1 cellular context compared by ENCODE assay signal in the genomic region with DNA sequence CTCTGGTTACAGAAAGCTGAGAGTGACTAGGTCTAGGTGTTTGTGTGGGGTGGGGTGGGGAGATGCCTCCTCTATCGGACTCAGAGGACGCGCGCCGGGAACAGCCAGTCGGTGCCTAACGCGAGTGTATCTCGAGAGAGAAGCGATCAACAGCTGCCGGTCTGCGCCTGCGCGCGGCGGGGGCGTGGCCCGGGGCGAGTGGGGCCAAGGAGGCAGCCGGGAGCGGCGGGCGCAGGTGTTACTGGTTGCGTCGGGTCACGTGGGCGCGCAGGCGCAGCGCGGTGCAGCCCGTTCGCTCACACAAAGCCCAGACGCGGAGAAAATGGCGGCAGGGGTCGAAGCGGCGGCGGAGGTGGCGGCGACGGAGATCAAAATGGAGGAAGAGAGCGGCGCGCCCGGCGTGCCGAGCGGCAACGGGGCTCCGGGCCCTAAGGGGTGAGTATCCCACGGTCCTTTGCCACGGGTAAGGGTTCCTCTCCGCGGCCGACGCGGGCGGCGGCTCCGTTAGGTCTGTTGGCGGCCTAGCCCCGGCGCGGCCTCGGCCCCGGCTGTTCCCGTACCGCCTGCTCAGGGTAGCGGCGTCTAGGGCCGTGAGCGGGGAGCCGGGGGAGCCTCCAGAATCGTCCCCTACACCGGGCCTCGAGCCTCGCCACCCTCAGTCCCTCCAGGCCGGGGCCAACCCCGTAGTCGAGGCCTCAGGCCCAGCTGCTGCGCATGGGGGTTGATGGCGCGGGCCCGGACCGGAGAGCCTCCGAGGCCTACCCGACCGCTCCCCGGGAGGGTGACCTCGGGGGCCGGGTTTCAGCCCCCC.
A peak's percentile ranks its signal among the peaks of the same experiment; 100 is the strongest.
TF ChIP-seq lines count a peak whose summit lies in the region.

A gene with protein sequence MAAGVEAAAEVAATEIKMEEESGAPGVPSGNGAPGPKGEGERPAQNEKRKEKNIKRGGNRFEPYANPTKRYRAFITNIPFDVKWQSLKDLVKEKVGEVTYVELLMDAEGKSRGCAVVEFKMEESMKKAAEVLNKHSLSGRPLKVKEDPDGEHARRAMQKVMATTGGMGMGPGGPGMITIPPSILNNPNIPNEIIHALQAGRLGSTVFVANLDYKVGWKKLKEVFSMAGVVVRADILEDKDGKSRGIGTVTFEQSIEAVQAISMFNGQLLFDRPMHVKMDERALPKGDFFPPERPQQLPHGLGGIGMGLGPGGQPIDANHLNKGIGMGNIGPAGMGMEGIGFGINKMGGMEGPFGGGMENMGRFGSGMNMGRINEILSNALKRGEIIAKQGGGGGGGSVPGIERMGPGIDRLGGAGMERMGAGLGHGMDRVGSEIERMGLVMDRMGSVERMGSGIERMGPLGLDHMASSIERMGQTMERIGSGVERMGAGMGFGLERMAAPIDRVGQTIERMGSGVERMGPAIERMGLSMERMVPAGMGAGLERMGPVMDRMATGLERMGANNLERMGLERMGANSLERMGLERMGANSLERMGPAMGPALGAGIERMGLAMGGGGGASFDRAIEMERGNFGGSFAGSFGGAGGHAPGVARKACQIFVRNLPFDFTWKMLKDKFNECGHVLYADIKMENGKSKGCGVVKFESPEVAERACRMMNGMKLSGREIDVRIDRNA (plus strand): TSS at position 299 of the 811 bp plus-strand sequence. CDS start 24 bp downstream, at position 323.

TF ChIP-seq in HepG2, 621 proteins besides CTCF, POLR2A, EP300 and RAD21 (continued from another document and continues in another):
- TF ChIP-seq, protein P1, sequence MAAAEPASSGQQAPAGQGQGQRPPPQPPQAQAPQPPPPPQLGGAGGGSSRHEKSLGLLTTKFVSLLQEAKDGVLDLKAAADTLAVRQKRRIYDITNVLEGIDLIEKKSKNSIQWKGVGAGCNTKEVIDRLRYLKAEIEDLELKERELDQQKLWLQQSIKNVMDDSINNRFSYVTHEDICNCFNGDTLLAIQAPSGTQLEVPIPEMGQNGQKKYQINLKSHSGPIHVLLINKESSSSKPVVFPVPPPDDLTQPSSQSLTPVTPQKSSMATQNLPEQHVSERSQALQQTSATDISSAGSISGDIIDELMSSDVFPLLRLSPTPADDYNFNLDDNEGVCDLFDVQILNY (CRISPR knock-in tag; conservative IDR thresholded peaks at IDR 0.05): 0 out of 2 replicates have a peak, but pooled peaks have one; percentile 11
- no peak for TF ChIP-seq ZFP1 (CRISPR knock-in tag; IDR thresholded peaks at IDR 0.05)
- no peak for TF ChIP-seq ZFYVE20 (CRISPR knock-in tag; IDR thresholded peaks at IDR 0.05; ENCODE audit: borderline replicate concordance, low read depth)
- TF ChIP-seq ZNF367 (CRISPR knock-in tag; IDR thresholded peaks at IDR 0.05; ENCODE audit: borderline replicate concordance): 0 out of 2 replicates have a peak, but pooled peaks have one; percentile 17
- TF ChIP-seq ZNF788 (CRISPR knock-in tag; IDR thresholded peaks at IDR 0.05; ENCODE audit: borderline replicate concordance): no peak
- 0 out of 2 replicates have a peak, but pooled peaks have one; percentile 63 for TF ChIP-seq CCDC6 (CRISPR knock-in tag; IDR thresholded peaks at IDR 0.05)
- TF ChIP-seq HNF1A (IDR thresholded peaks at IDR 0.05; ENCODE audit: low read depth): no peak
- no peak for TF ChIP-seq HNF1A (CRISPR knock-in tag; IDR thresholded peaks at IDR 0.05; ENCODE audit: borderline replicate concordance)
- peak; percentile 64; the same call in 1 of the 2 replicates for TF ChIP-seq ZNF350 (CRISPR knock-in tag; IDR thresholded peaks at IDR 0.05; ENCODE audit: borderline replicate concordance, low read depth)
- TF ChIP-seq, protein P2, sequence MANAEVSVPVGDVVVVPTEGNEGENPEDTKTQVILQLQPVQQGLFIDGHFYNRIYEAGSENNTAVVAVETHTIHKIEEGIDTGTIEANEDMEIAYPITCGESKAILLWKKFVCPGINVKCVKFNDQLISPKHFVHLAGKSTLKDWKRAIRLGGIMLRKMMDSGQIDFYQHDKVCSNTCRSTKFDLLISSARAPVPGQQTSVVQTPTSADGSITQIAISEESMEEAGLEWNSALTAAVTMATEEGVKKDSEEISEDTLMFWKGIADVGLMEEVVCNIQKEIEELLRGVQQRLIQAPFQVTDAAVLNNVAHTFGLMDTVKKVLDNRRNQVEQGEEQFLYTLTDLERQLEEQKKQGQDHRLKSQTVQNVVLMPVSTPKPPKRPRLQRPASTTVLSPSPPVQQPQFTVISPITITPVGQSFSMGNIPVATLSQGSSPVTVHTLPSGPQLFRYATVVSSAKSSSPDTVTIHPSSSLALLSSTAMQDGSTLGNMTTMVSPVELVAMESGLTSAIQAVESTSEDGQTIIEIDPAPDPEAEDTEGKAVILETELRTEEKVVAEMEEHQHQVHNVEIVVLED (CRISPR knock-in tag; IDR thresholded peaks at IDR 0.05; ENCODE audit: borderline replicate concordance): peak; percentile 80
- peak; percentile 32; the same call in 1 of the 2 replicates for TF ChIP-seq FOSL1 (CRISPR knock-in tag; IDR thresholded peaks at IDR 0.05; ENCODE audit: borderline replicate concordance)
- no peak for TF ChIP-seq ZNF570 (CRISPR knock-in tag; IDR thresholded peaks at IDR 0.05; ENCODE audit: borderline replicate concordance)
- 0 out of 2 replicates have a peak, but pooled peaks have one; percentile 82 for TF ChIP-seq SMAD1 (CRISPR knock-in tag; IDR thresholded peaks at IDR 0.05; ENCODE audit: borderline replicate concordance, low read depth)
- peak; percentile 20; the same call in 1 of the 2 replicates for TF ChIP-seq KDM5A (IDR thresholded peaks at IDR 0.05; ENCODE audit: borderline replicate concordance, low read length)
- TF ChIP-seq, protein P3, sequence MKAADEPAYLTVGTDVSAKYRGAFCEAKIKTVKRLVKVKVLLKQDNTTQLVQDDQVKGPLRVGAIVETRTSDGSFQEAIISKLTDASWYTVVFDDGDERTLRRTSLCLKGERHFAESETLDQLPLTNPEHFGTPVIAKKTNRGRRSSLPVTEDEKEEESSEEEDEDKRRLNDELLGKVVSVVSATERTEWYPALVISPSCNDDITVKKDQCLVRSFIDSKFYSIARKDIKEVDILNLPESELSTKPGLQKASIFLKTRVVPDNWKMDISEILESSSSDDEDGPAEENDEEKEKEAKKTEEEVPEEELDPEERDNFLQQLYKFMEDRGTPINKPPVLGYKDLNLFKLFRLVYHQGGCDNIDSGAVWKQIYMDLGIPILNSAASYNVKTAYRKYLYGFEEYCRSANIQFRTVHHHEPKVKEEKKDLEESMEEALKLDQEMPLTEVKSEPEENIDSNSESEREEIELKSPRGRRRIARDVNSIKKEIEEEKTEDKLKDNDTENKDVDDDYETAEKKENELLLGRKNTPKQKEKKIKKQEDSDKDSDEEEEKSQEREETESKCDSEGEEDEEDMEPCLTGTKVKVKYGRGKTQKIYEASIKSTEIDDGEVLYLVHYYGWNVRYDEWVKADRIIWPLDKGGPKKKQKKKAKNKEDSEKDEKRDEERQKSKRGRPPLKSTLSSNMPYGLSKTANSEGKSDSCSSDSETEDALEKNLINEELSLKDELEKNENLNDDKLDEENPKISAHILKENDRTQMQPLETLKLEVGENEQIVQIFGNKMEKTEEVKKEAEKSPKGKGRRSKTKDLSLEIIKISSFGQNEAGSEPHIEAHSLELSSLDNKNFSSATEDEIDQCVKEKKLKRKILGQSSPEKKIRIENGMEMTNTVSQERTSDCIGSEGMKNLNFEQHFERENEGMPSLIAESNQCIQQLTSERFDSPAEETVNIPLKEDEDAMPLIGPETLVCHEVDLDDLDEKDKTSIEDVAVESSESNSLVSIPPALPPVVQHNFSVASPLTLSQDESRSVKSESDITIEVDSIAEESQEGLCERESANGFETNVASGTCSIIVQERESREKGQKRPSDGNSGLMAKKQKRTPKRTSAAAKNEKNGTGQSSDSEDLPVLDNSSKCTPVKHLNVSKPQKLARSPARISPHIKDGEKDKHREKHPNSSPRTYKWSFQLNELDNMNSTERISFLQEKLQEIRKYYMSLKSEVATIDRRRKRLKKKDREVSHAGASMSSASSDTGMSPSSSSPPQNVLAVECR (CRISPR knock-in tag; IDR thresholded peaks at IDR 0.05; ENCODE audit: borderline replicate concordance): peak; percentile 83
- TF ChIP-seq ZNF577 (CRISPR knock-in tag; IDR thresholded peaks at IDR 0.05; ENCODE audit: borderline replicate concordance, low read depth): no peak
- TF ChIP-seq RBAK (CRISPR knock-in tag; IDR thresholded peaks at IDR 0.05): no peak
- TF ChIP-seq RNF219 (CRISPR knock-in tag; IDR thresholded peaks at IDR 0.05): no peak
- TF ChIP-seq ZNF44 (CRISPR knock-in tag; IDR thresholded peaks at IDR 0.05): no peak; the same call in none of the 2 replicates
- TF ChIP-seq ZFX (CRISPR knock-in tag; IDR thresholded peaks at IDR 0.05; ENCODE audit: low read depth): peak; percentile 92
- 0 out of 2 replicates have a peak, but pooled peaks have one; percentile 8 for TF ChIP-seq TBP (CRISPR knock-in tag; IDR thresholded peaks at IDR 0.05)
- no peak for TF ChIP-seq ZNF512B (CRISPR knock-in tag; IDR thresholded peaks at IDR 0.05; ENCODE audit: borderline replicate concordance)
- TF ChIP-seq MBD4 (IDR thresholded peaks at IDR 0.05; ENCODE audit: borderline replicate concordance, low read length): no peak
- no peak for TF ChIP-seq ZNF7 (CRISPR knock-in tag; IDR thresholded peaks at IDR 0.05)
- TF ChIP-seq PAF1 (CRISPR knock-in tag; IDR thresholded peaks at IDR 0.05): no peak
- TF ChIP-seq ARNT2 (CRISPR knock-in tag; IDR thresholded peaks at IDR 0.05; ENCODE audit: low read depth): peak; percentile 67; the same call in 1 of the 2 replicates
- peak; percentile 60 for TF ChIP-seq GLI4 (CRISPR knock-in tag; IDR thresholded peaks at IDR 0.05; ENCODE audit: borderline replicate concordance)
- no peak for TF ChIP-seq ZNF652 (CRISPR knock-in tag; IDR thresholded peaks at IDR 0.05; ENCODE audit: borderline replicate concordance, low read depth)
- TF ChIP-seq ZNF780A (CRISPR knock-in tag; IDR thresholded peaks at IDR 0.05): no peak
- no peak for TF ChIP-seq ZNF615 (CRISPR knock-in tag; IDR thresholded peaks at IDR 0.05; ENCODE audit: borderline replicate concordance)
- 0 out of 2 replicates have a peak, but pooled peaks have one; percentile 18 for TF ChIP-seq E2F2 (CRISPR knock-in tag; IDR thresholded peaks at IDR 0.05; ENCODE audit: borderline replicate concordance)
- no peak; the same call in 1 of the 2 replicates for TF ChIP-seq FOXK2 (IDR thresholded peaks at IDR 0.05)
